In the genomic region with DNA sequence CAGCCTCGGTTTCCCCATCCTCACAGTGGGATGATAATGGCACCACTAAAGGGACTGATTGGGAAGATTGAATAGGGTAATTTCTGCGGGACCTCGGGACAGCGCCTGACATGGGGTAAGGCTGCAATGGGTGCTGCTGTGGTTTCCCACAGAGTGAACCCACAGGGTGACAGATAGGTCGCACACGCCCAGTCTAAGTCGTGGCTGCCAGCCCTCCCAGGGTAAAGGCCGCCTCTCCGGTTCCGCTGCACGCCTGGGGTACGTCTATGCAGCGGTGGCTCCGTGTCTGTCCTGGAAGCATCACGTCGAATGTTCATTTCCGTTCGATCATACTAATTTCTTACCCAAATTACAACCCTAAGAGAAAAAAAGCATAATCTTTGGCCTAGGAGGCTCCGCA, we compare ENCODE assay signal across 8 cellular contexts. TPM values are rescaled to one million over a fixed set of nuclear protein-coding genes. Genes with fewer than 3 reads are reported as not detected.
DNase-seq lines count a peak whose midpoint lies in the region; ATAC-seq, FAIRE-seq and TF ChIP-seq lines count a peak whose summit lies in the region.
"Had no signal": no experiment of that assay in that cellular context is flagged by ENCODE, and none has a peak within 500 bp of the region (broad histone marks: within the 10 kb centered on the region; RNA-seq: fewer than 3 reads in every experiment).

No MANE protein-coding gene starts in this region.

- ATAC-seq in GM19023 (IDR thresholded peaks at IDR 0.05; ENCODE audit: unreplicated experiment), result no peak

- H3K36me3 ChIP-seq in small intestine (ENCODE audit: control insufficient read depth in 2 of 2, insufficient read depth in 2 of 2, low read length in 2 of 2), result no peaks in the 10 kb centered on the region

- H3K4me3 ChIP-seq in HL-60 (replicated peaks; ENCODE audit: insufficient read depth, low read length), result peak overlapping the region; percentile 8; the same call in 1 of the 2 replicates
- peak overlapping the region; percentile 57 for H3K4me3 ChIP-seq in WI38 (ENCODE audit: low read depth, low read length)
- peak overlapping the region in 1 of 2 donors; percentile 48 for H3K4me3 ChIP-seq in small intestine (ENCODE audit: low read depth in 1 of 2, low read length in 2 of 2)

- no peak for FAIRE-seq in small intestine (lab: Jason Lieb, UNC)

- 3 to 7% (median 6%) methylated on average over 18 to 19 of the region's 19 CpGs for WGBS in small intestine, 3 donors

- H3K27me3 ChIP-seq in HL-60 (ENCODE audit: insufficient read depth, poor library complexity, severe bottlenecking) (peaks cover 36% of the 10 kb centered on the region), small intestine (ENCODE audit: control insufficient read depth in 2 of 2, insufficient read depth in 2 of 2, low read length in 2 of 2) (peaks cover 0 to 16% of the 10 kb centered on the region in 2 donors)

- no peak for DNase-seq in HL-60 (ENCODE audit: low read depth in 1 of 2, low spot score in 1 of 2)
- peak; percentile 11 for DNase-seq in germinal center (ENCODE audit: low spot score)
- peak; percentile 38 for DNase-seq in small intestine
- no peak for DNase-seq in GF-D8 (lab: John Stamatoyannopoulos, UW)
- DNase-seq in T-helper 9 cell, result no peak
- DNase-seq: hippocampal formation had no signal

- H3K27ac ChIP-seq in HL-60 (replicated peaks) (no peak overlapping the region), small intestine (ENCODE audit: low read depth in 1 of 2, low read length in 1 of 2) (no peak overlapping the region)

- no peaks in the 10 kb centered on the region for H3K9me3 ChIP-seq in small intestine (ENCODE audit: control insufficient read depth, low read depth)

- TF ChIP-seq CTCF in HL-60 (IDR thresholded peaks at IDR 0.05; ENCODE audit: insufficient read depth, low read length) (no peak), WI38 (IDR thresholded peaks at IDR 0.05; ENCODE audit: low read depth, low read length) (no peak)

- H3K4me1 ChIP-seq in small intestine (ENCODE audit: control insufficient read depth in 2 of 2, insufficient read depth in 1 of 2, low read depth in 1 of 2, low read length in 1 of 2), result peaks cover 3% of the 10 kb centered on the region in 2 donors

RNA-seq across cellular contexts. Expression of a gene that starts 0.6 kb away (rescaled TPM):
- polyA plus RNA-seq in small intestine, result not detected

RNA-seq across cellular contexts. Expression of a gene that starts 4.0 kb away (rescaled TPM):
- 10 to 100 TPM in 2 of 3 donors, 1 to 10 TPM in 1; 8.4 to 15.0 (median 10.3) TPM for polyA plus RNA-seq in small intestine

RNA-seq across cellular contexts. Expression of a gene that starts 55.9 kb away (rescaled TPM):
- polyA plus RNA-seq in small intestine, result 10 to 100 TPM; 16.1 to 19.1 (median 16.5) TPM

Comparison
In these comparisons a context has a peak if more than half of its experiments do, and no peak if none do; other contexts are left out.
1. DNase-seq: peak in germinal center (single experiment) and small intestine (single experiment); none in HL-60 (0 of 2), GF-D8 (single experiment) and T-helper 9 cell (single experiment).